ENCODE assay signal across 19 cellular contexts in the genomic region with DNA sequence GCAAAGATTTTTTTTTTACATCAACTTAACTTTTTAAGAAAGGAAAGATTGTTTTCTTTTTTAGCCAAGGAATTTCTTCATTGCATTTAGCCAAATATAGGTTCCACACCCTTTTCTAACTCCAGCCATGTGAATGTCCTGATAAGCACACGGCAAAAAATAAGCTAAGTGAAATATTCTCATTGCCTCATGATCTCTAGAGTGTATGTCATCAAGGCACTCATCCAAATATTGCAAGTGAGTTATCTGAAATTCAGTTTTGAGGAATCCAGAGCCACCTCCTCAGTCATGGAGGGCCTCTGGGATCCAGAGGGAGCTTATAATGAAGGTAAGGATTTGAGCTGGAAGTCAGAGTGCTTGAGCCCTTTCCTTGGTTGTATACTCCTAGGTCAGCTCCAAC.
DNase-seq lines count a peak whose midpoint lies in the region; ATAC-seq and TF ChIP-seq lines count a peak whose summit lies in the region.
"Had no signal": no experiment of that assay in that cellular context is flagged by ENCODE, and none has a peak within 500 bp of the region (broad histone marks: within the 10 kb centered on the region; RNA-seq: fewer than 3 reads in every experiment).

No MANE protein-coding gene starts in this region.

- POLR2A ChIA-PET in CD8-positive, alpha-beta memory T cell (lab: Charles Lee), result no interaction called here

- CTCF ChIA-PET in CD8-positive, alpha-beta memory T cell (lab: Charles Lee), result no interaction called here

- peaks cover 0 to 1% of the 10 kb centered on the region in 2 donors for H3K27me3 Mint-ChIP-seq in CD8-positive, alpha-beta memory T cell

- H3K4me1 ChIP-seq in CD8-positive, alpha-beta memory T cell (ENCODE audit: insufficient read depth, low read length), result no peaks in the 10 kb centered on the region
- H3K4me1 ChIP-seq: parathyroid adenoma, testis had no signal

- H3K27me3 ChIP-seq in CD8-positive, alpha-beta memory T cell (ENCODE audit: insufficient read depth, low read length, poor library complexity, severe bottlenecking), result no peaks in the 10 kb centered on the region
- H3K27me3 ChIP-seq: foreskin keratinocyte, testis had no signal

- no peaks in the 10 kb centered on the region for H3K36me3 Mint-ChIP-seq in CD8-positive, alpha-beta memory T cell
- H3K36me3 Mint-ChIP-seq: CD14-positive monocyte had no signal

- no peak overlapping the region for H3K27ac Mint-ChIP-seq in CD8-positive, alpha-beta memory T cell
- H3K27ac Mint-ChIP-seq: CD14-positive monocyte had no signal

- H3K4me1 Mint-ChIP-seq in CD8-positive, alpha-beta memory T cell, result no peaks in the 10 kb centered on the region
- H3K4me1 Mint-ChIP-seq: CD14-positive monocyte had no signal

- H3K4me3 ChIP-seq in fibroblast of pulmonary artery (replicated peaks; ENCODE audit: low read depth, low read length) (no peak overlapping the region), retinal pigment epithelial cell (ENCODE audit: low read length) (no peak overlapping the region)
- H3K4me3 ChIP-seq in CD8-positive, alpha-beta memory T cell (ENCODE audit: low read length), result no peak overlapping the region
- H3K4me3 ChIP-seq: testis had no signal

- no peak overlapping the region for H3K27ac ChIP-seq in CD8-positive, alpha-beta memory T cell (ENCODE audit: low read depth, low read length)
- H3K27ac ChIP-seq: foreskin keratinocyte, KMS-11, parathyroid adenoma, testis had no signal

- no peaks in the 10 kb centered on the region for H3K9me3 ChIP-seq in CD8-positive, alpha-beta memory T cell (ENCODE audit: low read length)
- H3K9me3 ChIP-seq: testis had no signal

- H3K4me3 Mint-ChIP-seq in CD8-positive, alpha-beta memory T cell, result no peak overlapping the region
- H3K4me3 Mint-ChIP-seq: brain, CD14-positive monocyte had no signal

- DNase-seq in EL (peak; percentile 75), fibroblast of pulmonary artery (ENCODE audit: low read depth) (peak; percentile 85), retinal pigment epithelial cell (ENCODE audit: low read depth) (peak; percentile 42), ecto neural progenitor cell (ENCODE audit: low spot score) (no peak), SHP77 treated with DMSO at 0.1 percent for 48 hours (lab: John Stamatoyannopoulos, UW) (no peak)
- no peak for DNase-seq in CD8-positive, alpha-beta memory T cell
- DNase-seq: activated CD4-positive, alpha-beta T cell treated with anti-CD3 and anti-CD28 coated beads for 4 hours; activated gamma-delta T cell treated with Interleukin-2 at 50 U/mL for 16 hours; effector CD8-positive, alpha-beta T cell; foreskin keratinocyte; H7; NCI-H1092; NCI-H69; testis had no signal

- ATAC-seq in SK-N-SH treated with all-trans-retinoic acid at 6 μM for 48 hours, result peak; percentile 17; the same call in 2 of the 3 replicates
- ATAC-seq: foreskin keratinocyte had no signal

- H3K9me3 Mint-ChIP-seq in CD8-positive, alpha-beta memory T cell, result peaks cover 0 to 3% (median 0%) of the 10 kb centered on the region in 5 donors
- H3K9me3 Mint-ChIP-seq: brain, CD14-positive monocyte had no signal

- TF ChIP-seq CTCF in fibroblast of pulmonary artery (IDR thresholded peaks at IDR 0.05; ENCODE audit: low read length, missing control alignments) (no peak), retinal pigment epithelial cell (conservative IDR thresholded peaks at IDR 0.05; ENCODE audit: low read depth, low read length) (no peak)

- H3K36me3 ChIP-seq in CD8-positive, alpha-beta memory T cell (ENCODE audit: insufficient read depth, low read length), result no peaks in the 10 kb centered on the region

TF ChIP-seq in SK-N-SH treated with all-trans-retinoic acid at 6 μM for 48 hours, 23 proteins besides CTCF, POLR2A, EP300 and RAD21:
- TF ChIP-seq SNAI2 (CRISPR knock-in tag; IDR thresholded peaks at IDR 0.05), result no peak
- no peak for TF ChIP-seq CSRNP3 (CRISPR knock-in tag; IDR thresholded peaks at IDR 0.05)
- peak; percentile 31; the same call in 1 of the 2 replicates for TF ChIP-seq ISL1 (CRISPR knock-in tag; IDR thresholded peaks at IDR 0.05)

Comparison
In these comparisons a context has a peak if more than half of its experiments do, and no peak if none do; other contexts are left out.
1. DNase-seq: peak in EL (single experiment), fibroblast of pulmonary artery (single experiment) and retinal pigment epithelial cell (single experiment); none in ecto neural progenitor cell (single experiment), CD8-positive, alpha-beta memory T cell (0 of 5) and SHP77 treated with DMSO at 0.1 percent for 48 hours (single experiment).